21 cellular contexts compared by ENCODE assay signal in genomic region chr5:94304146-94304545, GRCh38.
DNase-seq lines count a peak whose midpoint lies in the region; ATAC-seq and TF ChIP-seq lines count a peak whose summit lies in the region.
"Had no signal": no experiment of that assay in that cellular context is flagged by ENCODE, and none has a peak within 500 bp of the region (broad histone marks: within the 10 kb centered on the region; RNA-seq: fewer than 3 reads in every experiment).

No MANE protein-coding gene starts in this region.

- H4K5ac ChIP-seq in H9 (ENCODE audit: insufficient read length, low read depth, low read length), result no peak overlapping the region

- H3K4me1 ChIP-seq in GM23338 (ENCODE audit: insufficient read depth) (peaks cover 7% of the 10 kb centered on the region; the same call in 1 of the 2 replicates), H9 (ENCODE audit: insufficient read depth, low read length) (no peaks in the 10 kb centered on the region), stomach (no peaks in the 10 kb centered on the region), transverse colon (no peaks in the 10 kb centered on the region)
- H3K4me1 ChIP-seq: BE2C, BLaER1 had no signal

- H3K9me3 ChIP-seq in H9 (ENCODE audit: control insufficient read depth, low read depth, low read length), result no peaks in the 10 kb centered on the region
- no peaks in the 10 kb centered on the region for H3K9me3 ChIP-seq in stomach
- H3K9me3 ChIP-seq in transverse colon, result no peaks in the 10 kb centered on the region
- H3K9me3 ChIP-seq: BE2C, BLaER1, Caco-2 had no signal

- H2AFZ ChIP-seq in GM23338 (no peak overlapping the region), H9 (ENCODE audit: low read length) (no peak overlapping the region)

- no peak overlapping the region for H2AK5ac ChIP-seq in H9 (ENCODE audit: insufficient read length, low read length)

- H4K20me1 ChIP-seq in GM23338 (replicated peaks; ENCODE audit: insufficient read depth), result no peaks in the 10 kb centered on the region
- no peaks in the 10 kb centered on the region for H4K20me1 ChIP-seq in H9 (ENCODE audit: control insufficient read depth, insufficient read depth, insufficient read length)
- H4K20me1 ChIP-seq: BLaER1 had no signal

- H3K23ac ChIP-seq in H9 (ENCODE audit: insufficient read length, low read depth, low read length), result no peak overlapping the region

- H3K27ac ChIP-seq in GM23338 (ENCODE audit: low read depth) (peak overlapping the region; percentile 39; the same call in 1 of the 2 replicates), H9 (ENCODE audit: insufficient read length, low read depth, low read length) (no peak overlapping the region), stomach (no peak overlapping the region), transverse colon (no peak overlapping the region)
- H3K27ac ChIP-seq: BLaER1 had no signal

- peaks cover 85% of the 10 kb centered on the region for H3K79me2 ChIP-seq in GM23338 (replicated peaks; ENCODE audit: insufficient read depth)
- H3K79me2 ChIP-seq in H9 (ENCODE audit: insufficient read depth, low read length), result peaks cover 10% of the 10 kb centered on the region; the same call in 1 of the 2 replicates

- no peak overlapping the region for H3K4me3 ChIP-seq in GM23338
- H3K4me3 ChIP-seq in stomach, result no peak overlapping the region
- H3K4me3 ChIP-seq in transverse colon, result no peak overlapping the region
- H3K4me3 ChIP-seq: BLaER1 had no signal

- TF ChIP-seq CTCF in GM23338 (conservative IDR thresholded peaks at IDR 0.05; ENCODE audit: low read depth in 2 of 2) (no peak), H9 (conservative IDR thresholded peaks at IDR 0.05) (no peak), stomach (IDR thresholded peaks at IDR 0.05) (no peak), transverse colon (IDR thresholded peaks at IDR 0.05) (no peak)

- no peaks in the 10 kb centered on the region for H3K36me3 ChIP-seq in GM23338 (ENCODE audit: insufficient read depth)
- H3K36me3 ChIP-seq in stomach, result no peaks in the 10 kb centered on the region
- H3K36me3 ChIP-seq in transverse colon, result no peaks in the 10 kb centered on the region
- H3K36me3 ChIP-seq: BE2C, BLaER1 had no signal

- TF ChIP-seq EP300 in stomach (IDR thresholded peaks at IDR 0.05) (no peak), transverse colon (IDR thresholded peaks at IDR 0.05; ENCODE audit: low read depth) (no peak)

- no peak overlapping the region for H4K8ac ChIP-seq in H9 (replicated peaks; ENCODE audit: insufficient read length, low read depth, low read length)

- ATAC-seq in GM23338, result no peak

- H3K79me1 ChIP-seq in H9 (ENCODE audit: insufficient read depth, low read depth, low read length, poor library complexity, severe bottlenecking), result peaks cover 3% of the 10 kb centered on the region

- TF ChIP-seq POLR2A in stomach (IDR thresholded peaks at IDR 0.05), result no peak
- TF ChIP-seq POLR2A in transverse colon (IDR thresholded peaks at IDR 0.05), result no peak

- no peaks in the 10 kb centered on the region for H3K23me2 ChIP-seq in H9 (ENCODE audit: insufficient read length, low read depth, low read length, poor library complexity, severe bottlenecking)

- H3K56ac ChIP-seq in H9 (ENCODE audit: insufficient read length, low read depth, low read length), result no peak overlapping the region

- H3K9me3 Mint-ChIP-seq in GM23338 (no peaks in the 10 kb centered on the region), H9 (no peaks in the 10 kb centered on the region)
- H3K9me3 Mint-ChIP-seq: CD14-positive monocyte; CD4-positive, alpha-beta memory T cell; CD4-positive, CD25-positive, alpha-beta regulatory T cell; CD8-positive, alpha-beta memory T cell had no signal

- H2BK15ac ChIP-seq in H9 (ENCODE audit: low read depth, low read length), result no peak overlapping the region

- H2BK12ac ChIP-seq in H9 (ENCODE audit: insufficient read length, low read depth, low read length), result no peak overlapping the region

- H3T11ph ChIP-seq in H9 (ENCODE audit: low read length), result no peak overlapping the region

- no peak overlapping the region for H3K9ac ChIP-seq in H9 (ENCODE audit: extremely low read depth, insufficient read length, low read length)
- H3K9ac ChIP-seq: BLaER1 had no signal

- H3K36me3 Mint-ChIP-seq in GM23338 (ENCODE audit: low read depth) (peaks cover 12% of the 10 kb centered on the region), H9 (ENCODE audit: insufficient read depth in 1 of 3, low read depth in 3 of 3) (peaks cover 0 to 21% (median 4%) of the 10 kb centered on the region in 3 experiments; a peak in 4 of 7 replicates)
- H3K36me3 Mint-ChIP-seq: CD14-positive monocyte; CD4-positive, alpha-beta memory T cell; CD4-positive, CD25-positive, alpha-beta regulatory T cell; CD8-positive, alpha-beta memory T cell had no signal

- H3K14ac ChIP-seq in H9 (ENCODE audit: insufficient read depth, low read length), result no peak overlapping the region

- no peak overlapping the region for H2BK120ac ChIP-seq in H9 (ENCODE audit: low read depth, low read length, poor library complexity, severe bottlenecking)

- H3K4me1 Mint-ChIP-seq in GM23338, result peaks cover 7% of the 10 kb centered on the region; the same call in 2 of the 3 replicates
- peaks cover 0 to 16% of the 10 kb centered on the region in 2 experiments; a peak in 2 of 4 replicates for H3K4me1 Mint-ChIP-seq in H9
- H3K4me1 Mint-ChIP-seq: CD14-positive monocyte; CD4-positive, alpha-beta memory T cell; CD4-positive, CD25-positive, alpha-beta regulatory T cell; CD8-positive, alpha-beta memory T cell had no signal

- H3K18ac ChIP-seq in H9 (ENCODE audit: insufficient read length, low read depth, low read length), result no peak overlapping the region

- no CpG with 5 or more reads among the region's 7 CpGs for WGBS in H9 (ENCODE audit: extremely low coverage, insufficient read length, low lambda C conversion rate)
- 89 to 96% (median 95%) methylated on average over 7 of the region's 7 CpGs for WGBS in stomach, 5 donors
- 86 to 88% methylated on average over 7 of the region's 7 CpGs for WGBS in transverse colon (ENCODE audit: low coverage in 1 of 2), 2 donors

- H3K27ac Mint-ChIP-seq in GM23338, result no peak overlapping the region
- H3K27ac Mint-ChIP-seq in H9, result peak overlapping the region in 2 of 3 experiments; percentile 30 to 45; a peak in 3 of 7 replicates
- H3K27ac Mint-ChIP-seq: CD14-positive monocyte; CD4-positive, alpha-beta memory T cell; CD4-positive, CD25-positive, alpha-beta regulatory T cell; CD8-positive, alpha-beta memory T cell had no signal

- H4K91ac ChIP-seq in H9 (ENCODE audit: insufficient read length, low read depth, low read length), result no peak overlapping the region

- no peaks in the 10 kb centered on the region for H3K27me3 Mint-ChIP-seq in GM23338 (ENCODE audit: insufficient read depth, low read depth, poor library complexity)
- no peaks in the 10 kb centered on the region for H3K27me3 Mint-ChIP-seq in H9 (ENCODE audit: low read depth)
- H3K27me3 Mint-ChIP-seq: CD4-positive, alpha-beta memory T cell; CD4-positive, CD25-positive, alpha-beta regulatory T cell; CD8-positive, alpha-beta memory T cell had no signal

- no peaks in the 10 kb centered on the region for H3F3A ChIP-seq in GM23338 (replicated peaks; ENCODE audit: low read depth)

- H3K4me2 ChIP-seq in GM23338 (no peak overlapping the region), H9 (ENCODE audit: insufficient read depth, insufficient read length, low read length) (no peak overlapping the region)
- H3K4me2 ChIP-seq: BLaER1 had no signal

- H3K27me3 ChIP-seq in GM23338 (ENCODE audit: insufficient read depth), result no peaks in the 10 kb centered on the region
- no peaks in the 10 kb centered on the region for H3K27me3 ChIP-seq in H9 (ENCODE audit: insufficient read depth, low read length)
- H3K27me3 ChIP-seq in stomach, result no peaks in the 10 kb centered on the region
- H3K27me3 ChIP-seq in transverse colon, result no peaks in the 10 kb centered on the region
- H3K27me3 ChIP-seq: BE2C, BLaER1 had no signal

- in situ Hi-C loops in transverse colon (cut with MboI; ENCODE audit: low pct_ligation_motif_present in 1 of 4, low pct_unique_long_range_greater_than_20kb in 1 of 4, low sequenced_read_pairs in 3 of 4), result no loop called here

- DNase-seq in GM23338 (ENCODE audit: low spot score), result no peak
- no peak for DNase-seq in H9
- DNase-seq in NCI-H2227 treated with DMSO at 0.1 percent for 48 hours (lab: John Stamatoyannopoulos, UW), result peak; percentile 68
- peak; percentile 70 for DNase-seq in OCI-M1 (lab: John Stamatoyannopoulos, UW)
- no peak for DNase-seq in COLO829 (ENCODE audit: low spot score)
- DNase-seq in NCI-H146 treated with DMSO at 0.1 percent for 48 hours (lab: John Stamatoyannopoulos, UW; ENCODE audit: unreplicated experiment), result no peak
- no peak for DNase-seq in stomach
- no peak for DNase-seq in transverse colon
- DNase-seq: 8988T; ACHN; BE2C; C1 segment of cervical spinal cord; Caco-2; Calu3; CD4-positive, alpha-beta memory T cell; CD4-positive, CD25-positive, alpha-beta regulatory T cell; CD8-positive, alpha-beta memory T cell; DMS79 treated with DMSO at 0.1 percent for 48 hours; GF-D8 had no signal

- H3K9me2 ChIP-seq in GM23338 (ENCODE audit: insufficient read depth), result no peaks in the 10 kb centered on the region

- H3K4ac ChIP-seq in H9 (ENCODE audit: low read depth, low read length), result no peak overlapping the region

- intact Hi-C loops in stomach (cut with DNase I; ENCODE audit: low total_unique reads), result no loop called here
- intact Hi-C loops in transverse colon (cut with DNase I; ENCODE audit: low total_unique reads), result no loop called here

- H3K4me3 Mint-ChIP-seq in GM23338 (no peak overlapping the region), H9 (no peak overlapping the region)
- H3K4me3 Mint-ChIP-seq: CD14-positive monocyte; CD4-positive, alpha-beta memory T cell; CD4-positive, CD25-positive, alpha-beta regulatory T cell; CD8-positive, alpha-beta memory T cell had no signal

- no peak overlapping the region for H2BK20ac ChIP-seq in H9 (ENCODE audit: low read depth, low read length, poor library complexity, severe bottlenecking)

- H2BK5ac ChIP-seq in H9 (ENCODE audit: insufficient read length, low read length), result no peak overlapping the region

TF ChIP-seq in GM23338, 12 proteins besides CTCF, POLR2A, EP300 and RAD21 (continues in another document):
- TF ChIP-seq EZH2phosphoT487 (IDR thresholded peaks at IDR 0.05; ENCODE audit: unreplicated experiment) (no peak), ETS1 (IDR thresholded peaks at IDR 0.05) (no peak), JUNB (IDR thresholded peaks at IDR 0.05; ENCODE audit: unreplicated experiment) (no peak), ZNF331 (CRISPR knock-in tag; IDR thresholded peaks at IDR 0.05; ENCODE audit: low read depth) (no peak), ZNF114 (CRISPR knock-in tag; IDR thresholded peaks at IDR 0.05) (no peak)

Comparison
In these comparisons a context has a peak if more than half of its experiments do, and no peak if none do; other contexts are left out.
1. DNase-seq: peak in NCI-H2227 treated with DMSO at 0.1 percent for 48 hours (single experiment) and OCI-M1 (single experiment); none in GM23338 (single experiment), H9 (single experiment), COLO829 (single experiment), NCI-H146 treated with DMSO at 0.1 percent for 48 hours (single experiment), stomach (single experiment) and transverse colon (single experiment).